8 cellular contexts compared by ENCODE assay signal in genomic region chr16:74999208-74999682, GRCh38. TPM values are rescaled to one million over a fixed set of nuclear protein-coding genes. Genes with fewer than 3 reads are reported as not detected.
DNase-seq lines count a peak whose midpoint lies in the region; ATAC-seq and TF ChIP-seq lines count a peak whose summit lies in the region.

No MANE protein-coding gene starts in this region.

- peak; percentile 30 for ATAC-seq in GM19351 (IDR thresholded peaks at IDR 0.05; ENCODE audit: unreplicated experiment)
- peak; percentile 30 for ATAC-seq in HG03460 (IDR thresholded peaks at IDR 0.05; ENCODE audit: unreplicated experiment)
- peak; percentile 34 to 50 (median 39) for ATAC-seq in natural killer cell

- no peaks in the 10 kb centered on the region for H3K9me3 Mint-ChIP-seq in natural killer cell

- H3K4me1 Mint-ChIP-seq in natural killer cell: peaks cover 18 to 19% of the 10 kb centered on the region in 2 donors

- TF ChIP-seq POLR2A in esophagus muscularis mucosa (IDR thresholded peaks at IDR 0.05; ENCODE audit: low read depth): no peak
- no peak for TF ChIP-seq POLR2A in vagina (IDR thresholded peaks at IDR 0.05)

- H3K4me3 Mint-ChIP-seq in natural killer cell: peak overlapping the region; percentile 85

- peaks cover 49% of the 10 kb centered on the region for H4K20me1 ChIP-seq in BLaER1

- peak overlapping the region; percentile 99 for H3K9ac ChIP-seq in BLaER1

- TF ChIP-seq CTCF in esophagus muscularis mucosa (IDR thresholded peaks at IDR 0.05) (no peak), natural killer cell (IDR thresholded peaks at IDR 0.05) (no peak), vagina (IDR thresholded peaks at IDR 0.05) (no peak)

- H3K4me3 ChIP-seq in BLaER1 (peak overlapping the region; percentile 99), esophagus muscularis mucosa (peak overlapping the region; percentile 84 to 95 (median 92)), vagina (peak overlapping the region; percentile 76 to 78)

- H3K27ac ChIP-seq in BLaER1: peak overlapping the region; percentile 99
- peak overlapping the region; percentile 81 to 90 (median 86) for H3K27ac ChIP-seq in esophagus muscularis mucosa (replicated peaks in 1 of 4)
- H3K27ac ChIP-seq in vagina: peak overlapping the region; percentile 84

- WGBS in esophagus muscularis mucosa: 2% methylated on average over 19 of the region's 51 CpGs

- no peaks in the 10 kb centered on the region for H3K36me3 Mint-ChIP-seq in natural killer cell

- intact Hi-C loops in esophagus muscularis mucosa (cut with DNase I) (no loop called here), natural killer cell (cut with micrococcal nuclease) (no loop called here), vagina (cut with DNase I) (no loop called here)

- H3K27me3 Mint-ChIP-seq in natural killer cell (ENCODE audit: low read depth in 2 of 2): peaks cover 33 to 37% of the 10 kb centered on the region in 2 donors

- no peaks in the 10 kb centered on the region for H3K9me3 ChIP-seq in BLaER1
- H3K9me3 ChIP-seq in esophagus muscularis mucosa: no peaks in the 10 kb centered on the region
- no peaks in the 10 kb centered on the region for H3K9me3 ChIP-seq in vagina

- peak overlapping the region in 1 of 2 donors; percentile 70 for H3K27ac Mint-ChIP-seq in natural killer cell

- H3K4me1 ChIP-seq in BLaER1: peaks cover 40% of the 10 kb centered on the region
- peaks cover 34 to 42% (median 38%) of the 10 kb centered on the region in 4 donors for H3K4me1 ChIP-seq in esophagus muscularis mucosa
- H3K4me1 ChIP-seq in vagina: peaks cover 36% of the 10 kb centered on the region

- peak overlapping the region; percentile 97 for H3K4me2 ChIP-seq in BLaER1

- no peak for TF ChIP-seq EP300 in esophagus muscularis mucosa (IDR thresholded peaks at IDR 0.05)

- peak; percentile 32 to 39 for DNase-seq in activated CD4-positive, alpha-beta T cell treated with anti-CD3 and anti-CD28 coated beads for 4 hours
- peak; percentile 82 for DNase-seq in esophagus muscularis mucosa (ENCODE audit: extremely low spot score)
- DNase-seq in natural killer cell: peak; percentile 30
- no peak for DNase-seq in vagina (ENCODE audit: extremely low spot score in 2 of 2)
- DNase-seq in foreskin melanocyte: no peak

- H3K36me3 ChIP-seq in BLaER1 (peaks cover 12% of the 10 kb centered on the region), esophagus muscularis mucosa (no peaks in the 10 kb centered on the region), vagina (no peaks in the 10 kb centered on the region)

- no peaks in the 10 kb centered on the region for H3K27me3 ChIP-seq in BLaER1
- no peaks in the 10 kb centered on the region for H3K27me3 ChIP-seq in esophagus muscularis mucosa
- H3K27me3 ChIP-seq in vagina: no peaks in the 10 kb centered on the region

RNA-seq across cellular contexts. Expression of gene ZNRF1, which starts 0.4 kb away (rescaled TPM):
- total RNA-seq in esophagus muscularis mucosa (10 to 100 TPM; 18.2 to 28.3 (median 23.6) TPM), natural killer cell (1 to 10 TPM; 2.4 to 5.1 (median 3.4) TPM), vagina (20.1 TPM)

RNA-seq across cellular contexts. Expression of gene WDR59, which starts 14.3 kb away (rescaled TPM):
- total RNA-seq in esophagus muscularis mucosa (10 to 100 TPM; 15.7 to 27.2 (median 18.6) TPM), natural killer cell (10 to 100 TPM; 60.5 to 83.7 (median 73.2) TPM), vagina (95.3 TPM)

Comparison
In these comparisons a context has a peak if more than half of its experiments do, and no peak if none do; other contexts are left out.
1. DNase-seq: peak in activated CD4-positive, alpha-beta T cell treated with anti-CD3 and anti-CD28 coated beads for 4 hours (2 of 2), esophagus muscularis mucosa (single experiment) and natural killer cell (single experiment); none in vagina (0 of 2) and foreskin melanocyte (single experiment).
2. Peak in every context shown above with its lines, with median percentiles within 50 percentile points of each other: H3K27ac ChIP-seq, H3K4me3 ChIP-seq and ATAC-seq.